ENCODE assay signal across 31 cellular contexts in genomic region chr9:137860361-137860760, GRCh38. TPM values are rescaled to one million over a fixed set of nuclear protein-coding genes. Genes with fewer than 3 reads are reported as not detected.
A peak's percentile ranks its signal among the peaks of the same experiment; 100 is the strongest.
DNase-seq lines count a peak whose midpoint lies in the region; TF ChIP-seq lines count a peak whose summit lies in the region.
"Had no signal": no experiment of that assay in that cellular context is flagged by ENCODE, and none has a peak within 500 bp of the region (broad histone marks: within the 10 kb centered on the region; RNA-seq: fewer than 3 reads in every experiment).

No MANE protein-coding gene starts in this region.

- H3K4me1 ChIP-seq in HEK293 (ENCODE audit: control insufficient read depth, insufficient read depth, low read length): no peaks in the 10 kb centered on the region
- H3K4me1 ChIP-seq: A549; BE2C; BLaER1; BLaER1 treated with 17β-estradiol and CSF1 and Interleukin-3, amounts not matched to agents 10 nM and 100 nM; Caco-2 had no signal

- CTCF ChIA-PET in HEK293 (lab: Yijun Ruan, JAX): interaction anchor here (0.6 kb wide), 1 partner anchor 279 kb away, joined by 4 read pairs; no protein-coding TSS in a partner anchor

- no peak overlapping the region for H3K4me3 Mint-ChIP-seq in neural crest cell
- H3K4me3 Mint-ChIP-seq: B cell; CD14-positive monocyte; CD4-positive, alpha-beta memory T cell; CD4-positive, alpha-beta T cell; CD4-positive, CD25-positive, alpha-beta regulatory T cell; CD8-positive, alpha-beta memory T cell; CD8-positive, alpha-beta T cell had no signal

- no peaks in the 10 kb centered on the region for H3K9me3 ChIP-seq in HEK293 (ENCODE audit: control insufficient read depth, insufficient read depth, low read depth, low read length)
- H3K9me3 ChIP-seq: BE2C, Caco-2 had no signal

- H3K4me3 ChIP-seq in HEK293 (ENCODE audit: low read depth, low read length): no peak overlapping the region
- H3K4me3 ChIP-seq: A549; BLaER1; BLaER1 treated with 17β-estradiol and CSF1 and Interleukin-3, amounts not matched to agents 10 nM and 100 nM had no signal

- H3K4me1 Mint-ChIP-seq in neural crest cell: no peaks in the 10 kb centered on the region
- H3K4me1 Mint-ChIP-seq: B cell; CD14-positive monocyte; CD4-positive, alpha-beta memory T cell; CD4-positive, CD25-positive, alpha-beta regulatory T cell; CD8-positive, alpha-beta memory T cell had no signal

- peaks cover 15% of the 10 kb centered on the region for H3K9me3 Mint-ChIP-seq in neural crest cell

- H3K27ac ChIP-seq in HEK293 (ENCODE audit: extremely low read depth, low read depth, low read length): no peak overlapping the region
- H3K27ac ChIP-seq: 22Rv1; A549; BLaER1; BLaER1 treated with 17β-estradiol and CSF1 and Interleukin-3, amounts not matched to agents 10 nM and 100 nM; C4-2B had no signal

- POLR2A ChIA-PET in HEK293 (lab: Yijun Ruan, JAX): no interaction called here

- TF ChIP-seq CTCF in HEK293 (tag by site-specific recombination; IDR thresholded peaks at IDR 0.05) (no peak), neural crest cell (conservative IDR thresholded peaks at IDR 0.05) (no peak)

- no peak for DNase-seq in neural crest cell (ENCODE audit: low read depth, low spot score)
- DNase-seq in NCI-H446 (lab: John Stamatoyannopoulos, UW): no peak
- no peak for DNase-seq in EL
- DNase-seq: 8988T; ACHN; AML-193; BE2C; C1 segment of cervical spinal cord; Caco-2; Calu3; CD4-positive, alpha-beta memory T cell; CD4-positive, alpha-beta T cell; CD4-positive, CD25-positive, alpha-beta regulatory T cell; CD8-positive, alpha-beta memory T cell; CD8-positive, alpha-beta T cell; COR-L47; DMS 273 treated with DMSO at 0.1 percent for 48 hours; DMS153; DMS53; DMS79; DMS79 treated with DMSO at 0.1 percent for 48 hours; DND-41 had no signal

- H3K36me3 ChIP-seq in HEK293 (ENCODE audit: control insufficient read depth in 2 of 2, insufficient read depth in 1 of 2, low read length in 2 of 2): no peaks in the 10 kb centered on the region
- H3K36me3 ChIP-seq: BE2C; BLaER1; BLaER1 treated with 17β-estradiol and CSF1 and Interleukin-3, amounts not matched to agents 10 nM and 100 nM had no signal

- peaks cover 12% of the 10 kb centered on the region for H3K36me3 Mint-ChIP-seq in neural crest cell (ENCODE audit: low read depth)
- H3K36me3 Mint-ChIP-seq: CD14-positive monocyte had no signal

- H3K27me3 Mint-ChIP-seq in neural crest cell (ENCODE audit: low read depth): no peaks in the 10 kb centered on the region

- H3K27ac Mint-ChIP-seq in neural crest cell (ENCODE audit: unreplicated experiment): peak overlapping the region; percentile 65
- H3K27ac Mint-ChIP-seq: B cell; CD14-positive monocyte; CD4-positive, alpha-beta T cell; CD4-positive, CD25-positive, alpha-beta regulatory T cell; CD8-positive, alpha-beta memory T cell; CD8-positive, alpha-beta T cell had no signal

TF ChIP-seq in HEK293, 187 proteins besides CTCF, POLR2A, EP300 and RAD21:
- no peak for TF ChIP-seq ZNF350 (tag by site-specific recombination; IDR thresholded peaks at IDR 0.05)
- TF ChIP-seq GLI2 (tag by site-specific recombination; IDR thresholded peaks at IDR 0.05; ENCODE audit: borderline replicate concordance, low read depth): no peak
- peak; percentile 53 for TF ChIP-seq SETDB1 (IDR thresholded peaks at IDR 0.05; ENCODE audit: insufficient read length, low read length)
- TF ChIP-seq ZNF239 (tag by site-specific recombination; IDR thresholded peaks at IDR 0.05): no peak
- peak; percentile 99 for TF ChIP-seq ZNF26 (tag by site-specific recombination; IDR thresholded peaks at IDR 0.05)
- no peak for TF ChIP-seq ZNF19 (tag by site-specific recombination; IDR thresholded peaks at IDR 0.05; ENCODE audit: low read depth)
- TF ChIP-seq ZNF596 (tag by site-specific recombination; IDR thresholded peaks at IDR 0.05): no peak
- TF ChIP-seq ZNF530 (tag by site-specific recombination; IDR thresholded peaks at IDR 0.05; ENCODE audit: low read depth): no peak
- TF ChIP-seq ZNF555 (tag by site-specific recombination; conservative IDR thresholded peaks at IDR 0.05): no peak

RNA-seq across cellular contexts. Expression of gene CACNA1B, which starts 17.2 kb away (rescaled TPM):
- 3.0 and 3.1 TPM in 2 replicates for total RNA-seq in neural crest cell
- total RNA-seq: A172; Calu3; CD4-positive, alpha-beta memory T cell; CD4-positive, alpha-beta T cell; CD4-positive, CD25-positive, alpha-beta regulatory T cell; CD8-positive, alpha-beta memory T cell; CD8-positive, alpha-beta T cell had no signal
